13 cellular contexts compared by ENCODE assay signal in genomic region chr7:108203433-108204002, GRCh38.
A peak's percentile ranks its signal among the peaks of the same experiment; 100 is the strongest.
DNase-seq lines count a peak whose midpoint lies in the region; ATAC-seq and TF ChIP-seq lines count a peak whose summit lies in the region.
"Had no signal": no experiment of that assay in that cellular context is flagged by ENCODE, and none has a peak within 500 bp of the region (broad histone marks: within the 10 kb centered on the region; RNA-seq: fewer than 3 reads in every experiment).

No MANE protein-coding gene starts in this region.

- no peaks in the 10 kb centered on the region for H3K27me3 ChIP-seq in SJCRH30
- H3K27me3 ChIP-seq: tibial artery had no signal

- peak; percentile 50 for ATAC-seq in GM18870 (IDR thresholded peaks at IDR 0.05; ENCODE audit: unreplicated experiment)
- ATAC-seq in HG02571 (IDR thresholded peaks at IDR 0.05; ENCODE audit: unreplicated experiment) = peak; percentile 67
- no peak for ATAC-seq in GM21737 (IDR thresholded peaks at IDR 0.05; ENCODE audit: unreplicated experiment)

- no peaks in the 10 kb centered on the region; the same call in 1 of the 2 replicates for H3K36me3 ChIP-seq in SJCRH30
- H3K36me3 ChIP-seq: tibial artery had no signal

- H3K27ac ChIP-seq in SJCRH30 = no peak overlapping the region
- H3K27ac ChIP-seq: tibial artery had no signal

- peaks cover 10% of the 10 kb centered on the region for H3K9me3 Mint-ChIP-seq in glutamatergic neuron (ENCODE audit: unreplicated experiment)

- no peaks in the 10 kb centered on the region for H3K4me1 ChIP-seq in SJCRH30
- H3K4me1 ChIP-seq: tibial artery had no signal

- no peak overlapping the region for H3K4me3 ChIP-seq in Jurkat, Clone E6-1 (ENCODE audit: low read length)
- no peak overlapping the region for H3K4me3 ChIP-seq in SJCRH30
- H3K4me3 ChIP-seq: tibial artery had no signal

- DNase-seq in Jurkat, Clone E6-1 (ENCODE audit: low read depth, low spot score) = peak; percentile 72
- DNase-seq in glutamatergic neuron (peak; percentile 27), SJCRH30 (no peak), activated gamma-delta T cell treated with Interleukin-2 at 50 U/mL for 16 hours (no peak), foreskin melanocyte (no peak)
- DNase-seq: activated CD4-positive, alpha-beta T cell treated with anti-CD3 and anti-CD28 coated beads, Interleukin-2, amount 50 U/mL, for 48 hours; amygdala; DMS79 treated with DMSO at 0.1 percent for 48 hours; GOT3; tibial artery had no signal

- H3K4me1 Mint-ChIP-seq in glutamatergic neuron (ENCODE audit: low read depth, unreplicated experiment) = peaks cover 32% of the 10 kb centered on the region

- no peaks in the 10 kb centered on the region for H3K9me3 ChIP-seq in SJCRH30 (replicated peaks)
- H3K9me3 ChIP-seq: tibial artery had no signal

- peak overlapping the region; percentile 55 for H3K4me3 Mint-ChIP-seq in glutamatergic neuron (ENCODE audit: unreplicated experiment)

- TF ChIP-seq CTCF in glutamatergic neuron (IDR thresholded peaks at IDR 0.05; ENCODE audit: partially characterized antibody, unreplicated experiment) = no peak

- H3K27ac Mint-ChIP-seq in glutamatergic neuron (ENCODE audit: unreplicated experiment) = peak overlapping the region; percentile 88

- no peaks in the 10 kb centered on the region for H3K27me3 Mint-ChIP-seq in glutamatergic neuron (ENCODE audit: unreplicated experiment)

- H3K36me3 Mint-ChIP-seq in glutamatergic neuron (ENCODE audit: unreplicated experiment) = no peaks in the 10 kb centered on the region

Comparison
In these comparisons a context has a peak if more than half of its experiments do, and no peak if none do; other contexts are left out.
1. DNase-seq: peak in Jurkat, Clone E6-1 (single experiment) and glutamatergic neuron (single experiment); none in SJCRH30 (0 of 2), activated gamma-delta T cell treated with Interleukin-2 at 50 U/mL for 16 hours (single experiment) and foreskin melanocyte (single experiment).